In genomic region chr17:80790021-80790765, GRCh38 we compare ENCODE assay signal across 9 cellular contexts.
DNase-seq lines count a peak whose midpoint lies in the region; ATAC-seq and TF ChIP-seq lines count a peak whose summit lies in the region.
"Had no signal": no experiment of that assay in that cellular context is flagged by ENCODE, and none has a peak within 500 bp of the region (broad histone marks: within the 10 kb centered on the region; RNA-seq: fewer than 3 reads in every experiment).

No MANE protein-coding gene starts in this region.

- H3K4me3 ChIP-seq in breast epithelium (no peak overlapping the region), spleen (no peak overlapping the region)
- H3K4me3 ChIP-seq: heart right ventricle had no signal

- 43 to 52% (median 51%) methylated on average over 13 of the region's 13 CpGs for WGBS in spleen, 5 donors

- H3K9me3 ChIP-seq in breast epithelium (no peaks in the 10 kb centered on the region), spleen (no peaks in the 10 kb centered on the region)
- H3K9me3 ChIP-seq: heart right ventricle had no signal

- intact Hi-C loops in breast epithelium (cut with DNase I; ENCODE audit: low total_unique reads) (no loop called here), spleen (cut with DNase I; ENCODE audit: low total_unique reads) (no loop called here)

- TF ChIP-seq CTCF in breast epithelium (IDR thresholded peaks at IDR 0.05): no peak
- peak in 1 of 11 experiments; percentile 5 for TF ChIP-seq CTCF in spleen (IDR thresholded peaks at IDR 0.05 in 8 of 11, conservative IDR thresholded peaks at IDR 0.05 in 3 of 11)

- ATAC-seq in GM18907 (IDR thresholded peaks at IDR 0.05; ENCODE audit: unreplicated experiment) (peak; percentile 57), HG03432 (IDR thresholded peaks at IDR 0.05; ENCODE audit: unreplicated experiment) (peak; percentile 68), HG02759 (IDR thresholded peaks at IDR 0.05; ENCODE audit: unreplicated experiment) (no peak)

- H3K27me3 ChIP-seq in breast epithelium (no peaks in the 10 kb centered on the region), spleen (replicated peaks in 1 of 7) (no peaks in the 10 kb centered on the region)
- H3K27me3 ChIP-seq: heart right ventricle had no signal

- H3K27ac ChIP-seq in breast epithelium (peak overlapping the region; percentile 33 to 82), spleen (peak overlapping the region; percentile 67 to 81 (median 72))

- no peaks in the 10 kb centered on the region for H3K36me3 ChIP-seq in breast epithelium
- peaks cover 0 to 34% (median 0%) of the 10 kb centered on the region in 6 donors for H3K36me3 ChIP-seq in spleen
- H3K36me3 ChIP-seq: heart right ventricle had no signal

- H3K4me1 ChIP-seq in breast epithelium (no peaks in the 10 kb centered on the region), spleen (peaks cover 14 to 50% (median 33%) of the 10 kb centered on the region in 6 donors)

- TF ChIP-seq POLR2A in breast epithelium (IDR thresholded peaks at IDR 0.05): no peak
- TF ChIP-seq POLR2A in spleen (IDR thresholded peaks at IDR 0.05): no peak

- DNase-seq in breast epithelium (ENCODE audit: low spot score in 2 of 2) (peak in 1 of 2 donors; percentile 42), spleen (peak; percentile 71), T-helper 9 cell (no peak), NCI-H82 treated with DMSO at 0.1 percent for 48 hours (lab: John Stamatoyannopoulos, UW; ENCODE audit: unreplicated experiment) (no peak), NCI-H69 (lab: John Stamatoyannopoulos, UW) (no peak)
